ENCODE assay signal across 11 cellular contexts in the genomic region with DNA sequence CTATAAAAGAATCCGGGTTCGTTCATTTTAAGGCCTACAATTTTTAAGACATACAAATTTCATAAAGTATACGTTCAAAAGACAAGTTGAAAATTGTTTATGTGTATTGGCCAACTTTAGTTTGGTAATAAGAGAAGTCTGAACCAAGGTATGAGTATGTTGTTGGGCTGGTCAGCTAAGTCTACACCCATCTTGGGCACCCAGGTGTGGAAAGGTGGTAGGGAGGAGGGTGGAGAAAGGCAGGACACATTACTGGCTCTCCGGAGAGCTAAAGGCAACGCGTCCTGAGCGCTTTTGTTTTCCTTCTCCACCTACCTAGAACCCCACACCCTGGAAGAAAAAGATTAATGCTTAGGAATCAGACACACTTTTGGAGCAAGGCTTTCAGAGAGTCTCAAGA. TPM values are rescaled to one million over a fixed set of nuclear protein-coding genes. Genes with fewer than 3 reads are reported as not detected.
DNase-seq lines count a peak whose midpoint lies in the region; ATAC-seq, FAIRE-seq and TF ChIP-seq lines count a peak whose summit lies in the region.
"Had no signal": no experiment of that assay in that cellular context is flagged by ENCODE, and none has a peak within 500 bp of the region (broad histone marks: within the 10 kb centered on the region; RNA-seq: fewer than 3 reads in every experiment).

No MANE protein-coding gene starts in this region.

- H3K4ac ChIP-seq in trophoblast cell (ENCODE audit: low read depth, low read length) = no peak overlapping the region

- no peaks in the 10 kb centered on the region for H3F3A ChIP-seq in PC-3 (ENCODE audit: low read length, unreplicated experiment)

- H3K9me3 Mint-ChIP-seq in activated CD4-positive, alpha-beta T cell treated with anti-CD3 and anti-CD28 coated beads for 36 hours (ENCODE audit: low read depth) = no peaks in the 10 kb centered on the region
- H3K9me3 Mint-ChIP-seq: stimulated activated naive CD8-positive, alpha-beta T cell treated with anti-CD3 and anti-CD28 coated beads, Interleukin-15, amount 100 ng/mL, for 72 hours had no signal

- H3K79me2 ChIP-seq in PC-3 (ENCODE audit: low read length) (peaks cover 22% of the 10 kb centered on the region), trophoblast cell (ENCODE audit: control insufficient read depth, insufficient read depth, low read length, poor library complexity) (peaks cover 6% of the 10 kb centered on the region)

- H3K27ac ChIP-seq in PC-3 (ENCODE audit: low read length) (no peak overlapping the region), trophoblast cell (ENCODE audit: low read depth, low read length) (no peak overlapping the region), small intestine (ENCODE audit: low read depth in 1 of 2, low read length in 1 of 2) (no peak overlapping the region)

- H2AFZ ChIP-seq in PC-3 (ENCODE audit: low read length) (no peak overlapping the region), trophoblast cell (ENCODE audit: insufficient read depth, low read length, poor library complexity) (no peak overlapping the region)

- H3K27ac Mint-ChIP-seq in activated CD4-positive, alpha-beta T cell treated with anti-CD3 and anti-CD28 coated beads for 36 hours = no peak overlapping the region

- no peak for DNase-seq in activated CD4-positive, alpha-beta T cell treated with anti-CD3 and anti-CD28 coated beads for 36 hours
- DNase-seq in activated CD4-positive, alpha-beta T cell treated with anti-CD3 and anti-CD28 coated beads for 4 hours = no peak
- no peak for DNase-seq in PC-3
- DNase-seq in epithelial cell of esophagus (ENCODE audit: low read depth) = peak; percentile 69
- DNase-seq in trophoblast cell = peak; percentile 76 to 91
- no peak for DNase-seq in small intestine
- DNase-seq in EL = no peak
- DNase-seq: stimulated activated naive CD8-positive, alpha-beta T cell treated with anti-CD3 and anti-CD28 coated beads, Interleukin-15, amount 100 ng/mL, for 72 hours had no signal

- H4K8ac ChIP-seq in trophoblast cell (ENCODE audit: low read depth, low read length) = no peak overlapping the region

- no peaks in the 10 kb centered on the region for H4K20me1 ChIP-seq in PC-3 (ENCODE audit: low read length)

- CTCF ChIA-PET in activated CD4-positive, alpha-beta T cell treated with anti-CD3 and anti-CD28 coated beads for 36 hours (lab: Charles Lee) = interaction anchor here (0.6 kb wide), 1 partner anchor 370 kb away, joined by 3 read pairs; no protein-coding TSS in a partner anchor
- CTCF ChIA-PET in PC-3 (lab: Charles Lee) = no interaction called here

- no peak overlapping the region for H3K23ac ChIP-seq in trophoblast cell (ENCODE audit: low read length)

- no peak for TF ChIP-seq CTCF in PC-3 (conservative IDR thresholded peaks at IDR 0.05; ENCODE audit: low read depth, low read length)
- no peak for TF ChIP-seq CTCF in epithelial cell of esophagus (IDR thresholded peaks at IDR 0.05; ENCODE audit: insufficient read depth, low read depth, low read length, missing control alignments)

- no peak for FAIRE-seq in small intestine (lab: Jason Lieb, UNC)
- FAIRE-seq: colon had no signal

- H3K4me1 Mint-ChIP-seq in activated CD4-positive, alpha-beta T cell treated with anti-CD3 and anti-CD28 coated beads for 36 hours = peaks cover 22% of the 10 kb centered on the region

- H2BK5ac ChIP-seq in trophoblast cell (ENCODE audit: low read depth, low read length, poor library complexity) = no peak overlapping the region

- no peak overlapping the region for H2BK120ac ChIP-seq in trophoblast cell (ENCODE audit: insufficient read depth, low read length, poor library complexity)

- H2BK12ac ChIP-seq in trophoblast cell (ENCODE audit: low read length) = peak overlapping the region; percentile 61

- no TSS peak for BruUV-seq in PC-3 (replicated peaks; lab: Mats Ljungman, UMichigan)

- H3K9me3 ChIP-seq in PC-3 (ENCODE audit: low read length) (no peaks in the 10 kb centered on the region), trophoblast cell (ENCODE audit: insufficient read depth, low read depth, low read length) (no peaks in the 10 kb centered on the region), small intestine (ENCODE audit: control insufficient read depth, low read depth) (no peaks in the 10 kb centered on the region)
- H3K9me3 ChIP-seq: left ventricle myocardium inferior had no signal

- H4K91ac ChIP-seq in trophoblast cell (ENCODE audit: low read depth, low read length) = peak overlapping the region; percentile 3

- intact Hi-C loops in activated CD4-positive, alpha-beta T cell treated with anti-CD3 and anti-CD28 coated beads for 36 hours (cut with DNase I, micrococcal nuclease) = loop anchor here (2.0 kb wide), 1 partner anchor 58 kb away; no protein-coding TSS in a partner anchor
- intact Hi-C loops in PC-3 (cut with micrococcal nuclease) = no loop called here

- POLR2A ChIA-PET in activated CD4-positive, alpha-beta T cell treated with anti-CD3 and anti-CD28 coated beads for 36 hours (lab: Charles Lee) = no interaction called here
- POLR2A ChIA-PET in PC-3 (lab: Charles Lee; ENCODE audit: unreplicated experiment) = no interaction called here

- no peak overlapping the region; the same call in 1 of the 2 replicates for H3K4me3 ChIP-seq in PC-3 (ENCODE audit: low read length)
- no peak overlapping the region for H3K4me3 ChIP-seq in epithelial cell of esophagus (ENCODE audit: low read length)
- H3K4me3 ChIP-seq in trophoblast cell (ENCODE audit: low read depth, low read length) = no peak overlapping the region
- no peak overlapping the region for H3K4me3 ChIP-seq in small intestine (ENCODE audit: low read depth in 1 of 2, low read length in 2 of 2)

- no peak for ATAC-seq in activated CD4-positive, alpha-beta T cell treated with anti-CD3 and anti-CD28 coated beads for 36 hours
- ATAC-seq in PC-3 (no peak), HG02840 (IDR thresholded peaks at IDR 0.05; ENCODE audit: low FRiP score, unreplicated experiment) (no peak)

- peaks cover 6% of the 10 kb centered on the region for H3K79me1 ChIP-seq in trophoblast cell (ENCODE audit: low read length)

- peaks cover 18% of the 10 kb centered on the region; the same call in 1 of the 2 replicates for H3K4me1 ChIP-seq in PC-3 (ENCODE audit: insufficient read depth, low read length)
- peaks cover 4 to 5% of the 10 kb centered on the region in 2 experiments for H3K4me1 ChIP-seq in trophoblast cell (ENCODE audit: control insufficient read depth in 1 of 2, insufficient read depth in 2 of 2, low read length in 2 of 2)
- peaks cover 0 to 2% of the 10 kb centered on the region in 2 donors for H3K4me1 ChIP-seq in small intestine (ENCODE audit: control insufficient read depth in 2 of 2, insufficient read depth in 1 of 2, low read depth in 1 of 2, low read length in 1 of 2)

- H3K4me3 Mint-ChIP-seq in activated CD4-positive, alpha-beta T cell treated with anti-CD3 and anti-CD28 coated beads for 36 hours = peak overlapping the region; percentile 84

- H3K36me3 Mint-ChIP-seq in activated CD4-positive, alpha-beta T cell treated with anti-CD3 and anti-CD28 coated beads for 36 hours (ENCODE audit: low read depth) = peaks cover 14% of the 10 kb centered on the region

- H3K9ac ChIP-seq in PC-3 (ENCODE audit: low read length) = no peak overlapping the region
- H3K9ac ChIP-seq in trophoblast cell (ENCODE audit: low read length) = no peak overlapping the region

- no peaks in the 10 kb centered on the region for H3K9me2 ChIP-seq in PC-3 (replicated peaks; ENCODE audit: low read length)

- H3K27me3 ChIP-seq in PC-3 (ENCODE audit: low read length) (no peaks in the 10 kb centered on the region), trophoblast cell (ENCODE audit: insufficient read depth, low read length) (no peaks in the 10 kb centered on the region), small intestine (ENCODE audit: control insufficient read depth in 2 of 2, insufficient read depth in 2 of 2, low read length in 2 of 2) (no peaks in the 10 kb centered on the region)

- no peaks in the 10 kb centered on the region for H3K27me3 Mint-ChIP-seq in activated CD4-positive, alpha-beta T cell treated with anti-CD3 and anti-CD28 coated beads for 36 hours
- H3K27me3 Mint-ChIP-seq: stimulated activated naive CD8-positive, alpha-beta T cell treated with anti-CD3 and anti-CD28 coated beads, Interleukin-15, amount 100 ng/mL, for 72 hours had no signal

- H3K4me2 ChIP-seq in PC-3 (ENCODE audit: low read length) (peak overlapping the region; percentile 77; the same call in 1 of the 2 replicates), trophoblast cell (ENCODE audit: low read length) (no peak overlapping the region)

- H3K36me3 ChIP-seq in PC-3 (ENCODE audit: low read depth, low read length) = no peaks in the 10 kb centered on the region
- H3K36me3 ChIP-seq in trophoblast cell (ENCODE audit: control insufficient read depth in 1 of 2, insufficient read depth in 2 of 2, low read length in 2 of 2) = no peaks in the 10 kb centered on the region
- peaks cover 0 to 1% of the 10 kb centered on the region in 2 donors for H3K36me3 ChIP-seq in small intestine (ENCODE audit: control insufficient read depth in 2 of 2, insufficient read depth in 2 of 2, low read length in 2 of 2)
- H3K36me3 ChIP-seq: left ventricle myocardium inferior had no signal

- H4K12ac ChIP-seq in trophoblast cell (ENCODE audit: low read depth, low read length) = no peak overlapping the region

- H3K14ac ChIP-seq in trophoblast cell (ENCODE audit: low read length) = no peak overlapping the region

- H2AK5ac ChIP-seq in trophoblast cell (ENCODE audit: low read length) = no peak overlapping the region

- no peak overlapping the region for H3K18ac ChIP-seq in trophoblast cell (ENCODE audit: low read length)

- WGBS in trophoblast cell (ENCODE audit: extremely low coverage, insufficient coverage, insufficient read length) = no CpG with 5 or more reads among the region's 7 CpGs
- WGBS in small intestine, 3 donors = 76 to 87% (median 79%) methylated on average over 7 of the region's 7 CpGs

RNA-seq across cellular contexts. Expression of gene PELI1, which starts 0.9 kb away (rescaled TPM):
- total RNA-seq in activated CD4-positive, alpha-beta T cell treated with anti-CD3 and anti-CD28 coated beads for 36 hours = 10 to 100 TPM; 21.3 to 29.7 TPM
- total RNA-seq in PC-3 (2014; rRNA removed) = 5.6 and 10.4 TPM in 2 replicates
- 15.2 and 15.3 TPM in 2 replicates for polyA plus RNA-seq in trophoblast cell (2013)
- 10 to 100 TPM; 20.5 to 26.6 (median 23.2) TPM for polyA plus RNA-seq in small intestine

Comparison
In these comparisons a context has a peak if more than half of its experiments do, and no peak if none do; other contexts are left out.
1. DNase-seq: peak in epithelial cell of esophagus (single experiment) and trophoblast cell (2 of 2); none in activated CD4-positive, alpha-beta T cell treated with anti-CD3 and anti-CD28 coated beads for 36 hours (single experiment), activated CD4-positive, alpha-beta T cell treated with anti-CD3 and anti-CD28 coated beads for 4 hours (0 of 2), PC-3 (single experiment), small intestine (single experiment) and EL (single experiment).